8 cellular contexts compared by ENCODE assay signal in the genomic region with DNA sequence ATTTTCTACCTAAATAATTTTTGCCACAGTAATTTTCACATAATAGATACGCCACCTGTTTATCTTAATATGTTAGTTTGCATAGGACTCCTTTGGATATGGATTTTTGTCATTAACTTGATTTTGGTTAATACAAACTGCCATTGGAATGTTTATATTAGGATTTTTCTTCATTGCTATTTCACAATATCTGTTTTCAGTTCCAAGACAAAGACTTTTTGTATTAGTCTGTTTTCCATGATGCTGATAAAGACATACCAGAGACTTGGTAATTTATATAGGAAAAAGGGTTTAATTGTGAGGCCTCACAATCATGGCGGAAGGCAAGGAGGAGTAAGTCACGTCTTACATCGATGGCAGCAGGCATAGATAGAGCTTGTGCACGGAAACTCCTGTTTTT.
"Had no signal": no experiment of that assay in that cellular context is flagged by ENCODE, and none has a peak within 500 bp of the region (broad histone marks: within the 10 kb centered on the region; RNA-seq: fewer than 3 reads in every experiment).

No MANE protein-coding gene starts in this region.

- H2AFZ ChIP-seq: GM23248 had no signal

- H3K9me3 ChIP-seq: HAP-1 had no signal

- H3K27ac ChIP-seq: GM23248, HL-60 had no signal

- H3K4me1 ChIP-seq: HAP-1 had no signal

- H3K9ac ChIP-seq: GM23248 had no signal

- ATAC-seq: HCT116 had no signal

- H3K36me3 ChIP-seq: HAP-1 had no signal

- DNase-seq: GM23248, GOT3, H7, HFFc6, KBM-7 had no signal

- H3K4me3 ChIP-seq: GM23248, HAP-1 had no signal
